14 cellular contexts compared by ENCODE assay signal in the genomic region with DNA sequence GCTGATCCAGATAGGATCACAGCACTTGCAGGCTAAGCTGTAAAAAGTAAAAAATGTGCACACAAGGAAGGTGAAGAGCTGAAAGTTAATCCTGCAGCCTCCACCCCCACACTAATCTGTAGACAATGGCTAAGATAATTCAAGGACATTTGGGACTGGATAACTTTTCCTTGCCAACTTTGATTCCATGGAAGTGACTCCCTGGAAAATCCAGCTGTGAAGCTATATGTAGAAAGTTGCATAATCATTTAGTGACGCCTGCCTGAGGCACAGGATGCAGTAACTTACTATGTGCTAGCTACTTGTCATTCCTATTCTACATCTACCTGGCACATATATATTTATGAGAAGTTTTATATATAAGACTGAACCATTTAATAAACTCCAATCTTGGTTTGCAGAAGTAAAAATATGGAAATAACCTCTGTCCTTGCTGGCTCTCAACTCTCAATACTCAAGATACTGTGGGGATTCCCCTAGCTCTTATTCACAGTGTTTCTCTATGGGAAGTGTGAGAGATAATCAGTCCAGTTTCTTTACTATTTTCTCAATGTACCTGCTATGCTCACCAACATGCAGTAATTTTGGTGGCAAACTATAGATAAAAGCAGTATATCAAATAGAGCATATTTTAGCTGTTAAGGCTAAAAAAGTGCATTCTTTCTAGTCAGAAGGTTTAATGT. TPM values are rescaled to one million over a fixed set of nuclear protein-coding genes. Genes with fewer than 3 reads are reported as not detected.
DNase-seq lines count a peak whose midpoint lies in the region; ATAC-seq lines count a peak whose summit lies in the region.
"Had no signal": no experiment of that assay in that cellular context is flagged by ENCODE, and none has a peak within 500 bp of the region (broad histone marks: within the 10 kb centered on the region; RNA-seq: fewer than 3 reads in every experiment).

No MANE protein-coding gene starts in this region.

- no peak for DNase-seq in activated CD4-positive, alpha-beta T cell treated with anti-CD3 and anti-CD28 coated beads, Interleukin-2, amount 10 ng/mL, durations not matched to agents 24 days and 14 days
- DNase-seq in activated CD4-positive, alpha-beta T cell treated with anti-CD3 and anti-CD28 coated beads for 48 hours = no peak
- no peak for DNase-seq in naive thymus-derived CD8-positive, alpha-beta T cell
- DNase-seq in stimulated activated effector memory CD8-positive, alpha-beta T cell treated with anti-CD3 and anti-CD28 coated beads, Interleukin-12 subunit alpha, Interleukin-12 subunit beta, amount 100 ng/mL, for 72 hours (ENCODE audit: low spot score in 2 of 2) = no peak
- no peak for DNase-seq in ureter (ENCODE audit: low spot score)
- no peak for DNase-seq in amygdala (lab: John Stamatoyannopoulos, UW)
- DNase-seq: GF-D8; NCI-H2171; stimulated activated CD4-positive, alpha-beta T cell treated with anti-CD3 and anti-CD28 coated beads, Interleukin-2, amount 100 ng/mL, for 48 hours; tibial artery had no signal

- no peaks in the 10 kb centered on the region for H3K27me3 Mint-ChIP-seq in activated CD4-positive, alpha-beta T cell treated with anti-CD3 and anti-CD28 coated beads, Interleukin-2, amount 10 ng/mL, durations not matched to agents 24 days and 14 days
- H3K27me3 Mint-ChIP-seq in activated naive CD8-positive, alpha-beta T cell = no peaks in the 10 kb centered on the region
- H3K27me3 Mint-ChIP-seq in naive thymus-derived CD8-positive, alpha-beta T cell = no peaks in the 10 kb centered on the region

- ATAC-seq in HG02759 (IDR thresholded peaks at IDR 0.05; ENCODE audit: unreplicated experiment) = peak; percentile 66
- ATAC-seq in naive thymus-derived CD8-positive, alpha-beta T cell = peak; percentile 30 to 41
- no peak for ATAC-seq in stimulated activated effector memory CD8-positive, alpha-beta T cell treated with anti-CD3 and anti-CD28 coated beads, Interleukin-12 subunit alpha, Interleukin-12 subunit beta, amount 100 ng/mL, for 72 hours

- intact Hi-C loops in activated CD4-positive, alpha-beta T cell treated with anti-CD3 and anti-CD28 coated beads, Interleukin-2, amount 10 ng/mL, durations not matched to agents 24 days and 14 days (cut with micrococcal nuclease) = loop anchor here (2.0 kb wide), 1 partner anchor 14 kb away; a partner anchor contains a TSS

- no peaks in the 10 kb centered on the region for H3K9me3 Mint-ChIP-seq in activated CD4-positive, alpha-beta T cell treated with anti-CD3 and anti-CD28 coated beads, Interleukin-2, amount 10 ng/mL, durations not matched to agents 24 days and 14 days
- H3K9me3 Mint-ChIP-seq in activated naive CD8-positive, alpha-beta T cell (ENCODE audit: low read depth) = no peaks in the 10 kb centered on the region
- H3K9me3 Mint-ChIP-seq in naive thymus-derived CD8-positive, alpha-beta T cell = no peaks in the 10 kb centered on the region
- no peaks in the 10 kb centered on the region for H3K9me3 Mint-ChIP-seq in stimulated activated effector memory CD8-positive, alpha-beta T cell treated with anti-CD3 and anti-CD28 coated beads, Interleukin-12 subunit alpha, Interleukin-12 subunit beta, amount 100 ng/mL, for 72 hours

- POLR2A ChIA-PET in naive thymus-derived CD8-positive, alpha-beta T cell (lab: Charles Lee) = interaction anchor here (0.8 to 2.8 kb wide), 6 partner anchors 10 to 37 kb away, joined by 3 to 22 read pairs (median 4); a partner anchor contains a TSS

- peak overlapping the region; percentile 4 for H3K4me3 Mint-ChIP-seq in activated CD4-positive, alpha-beta T cell treated with anti-CD3 and anti-CD28 coated beads, Interleukin-2, amount 10 ng/mL, durations not matched to agents 24 days and 14 days
- peak overlapping the region; percentile 62 for H3K4me3 Mint-ChIP-seq in activated naive CD8-positive, alpha-beta T cell
- H3K4me3 Mint-ChIP-seq in naive thymus-derived CD8-positive, alpha-beta T cell = peak overlapping the region in 8 of 10 donors; percentile 17 to 70 (median 48)
- no peak overlapping the region for H3K4me3 Mint-ChIP-seq in stimulated activated effector memory CD8-positive, alpha-beta T cell treated with anti-CD3 and anti-CD28 coated beads, Interleukin-12 subunit alpha, Interleukin-12 subunit beta, amount 100 ng/mL, for 72 hours

- H3K27ac Mint-ChIP-seq in activated CD4-positive, alpha-beta T cell treated with anti-CD3 and anti-CD28 coated beads, Interleukin-2, amount 10 ng/mL, durations not matched to agents 24 days and 14 days = no peak overlapping the region
- peak overlapping the region; percentile 79 for H3K27ac Mint-ChIP-seq in activated naive CD8-positive, alpha-beta T cell
- peak overlapping the region in 8 of 10 donors; percentile 4 to 83 (median 62) for H3K27ac Mint-ChIP-seq in naive thymus-derived CD8-positive, alpha-beta T cell
- no peak overlapping the region for H3K27ac Mint-ChIP-seq in stimulated activated effector memory CD8-positive, alpha-beta T cell treated with anti-CD3 and anti-CD28 coated beads, Interleukin-12 subunit alpha, Interleukin-12 subunit beta, amount 100 ng/mL, for 72 hours

- peaks cover 79% of the 10 kb centered on the region for H3K36me3 Mint-ChIP-seq in activated CD4-positive, alpha-beta T cell treated with anti-CD3 and anti-CD28 coated beads, Interleukin-2, amount 10 ng/mL, durations not matched to agents 24 days and 14 days (ENCODE audit: low read depth)
- peaks cover 38% of the 10 kb centered on the region for H3K36me3 Mint-ChIP-seq in activated naive CD8-positive, alpha-beta T cell
- H3K36me3 Mint-ChIP-seq in naive thymus-derived CD8-positive, alpha-beta T cell = peaks cover 41 to 94% (median 68%) of the 10 kb centered on the region in 3 donors
- peaks cover 100% of the 10 kb centered on the region for H3K36me3 Mint-ChIP-seq in stimulated activated effector memory CD8-positive, alpha-beta T cell treated with anti-CD3 and anti-CD28 coated beads, Interleukin-12 subunit alpha, Interleukin-12 subunit beta, amount 100 ng/mL, for 72 hours

- peaks cover 55% of the 10 kb centered on the region for H3K4me1 Mint-ChIP-seq in activated CD4-positive, alpha-beta T cell treated with anti-CD3 and anti-CD28 coated beads, Interleukin-2, amount 10 ng/mL, durations not matched to agents 24 days and 14 days
- H3K4me1 Mint-ChIP-seq in activated naive CD8-positive, alpha-beta T cell (ENCODE audit: low read depth) = peaks cover 88% of the 10 kb centered on the region
- peaks cover 44 to 84% (median 80%) of the 10 kb centered on the region in 4 donors for H3K4me1 Mint-ChIP-seq in naive thymus-derived CD8-positive, alpha-beta T cell
- H3K4me1 Mint-ChIP-seq in stimulated activated effector memory CD8-positive, alpha-beta T cell treated with anti-CD3 and anti-CD28 coated beads, Interleukin-12 subunit alpha, Interleukin-12 subunit beta, amount 100 ng/mL, for 72 hours = peaks cover 19% of the 10 kb centered on the region

RNA-seq across cellular contexts. Expression of a gene that starts 14.8 kb away (rescaled TPM):
- 1,574 and 1,607 TPM in 2 replicates for total RNA-seq in activated CD4-positive, alpha-beta T cell treated with anti-CD3 and anti-CD28 coated beads, Interleukin-2, amount 10 ng/mL, durations not matched to agents 24 days and 14 days
- 1,000 to 10,000 TPM; 1,266 to 1,370 TPM for total RNA-seq in naive thymus-derived CD8-positive, alpha-beta T cell
- polyA plus RNA-seq in naive thymus-derived CD8-positive, alpha-beta T cell = 1,000 to 10,000 TPM; 1,691 to 2,368 (median 2,237) TPM
- total RNA-seq in ureter = 614 TPM

RNA-seq across cellular contexts. Expression of a gene that starts 38.2 kb away (rescaled TPM):
- 0.17 TPM in 1 of 2 replicates, not detected in the other for total RNA-seq in activated CD4-positive, alpha-beta T cell treated with anti-CD3 and anti-CD28 coated beads, Interleukin-2, amount 10 ng/mL, durations not matched to agents 24 days and 14 days
- total RNA-seq in naive thymus-derived CD8-positive, alpha-beta T cell = under 1 TPM in 1 of 2 experiments, not detected in 1; 0.31 TPM
- polyA plus RNA-seq in naive thymus-derived CD8-positive, alpha-beta T cell = not detected
- 0.16 TPM for total RNA-seq in ureter
- total RNA-seq: HT1080, SK-MEL-5 had no signal

Comparison
In these comparisons a context has a peak if more than half of its experiments do, and no peak if none do; other contexts are left out.
1. H3K27ac Mint-ChIP-seq: peak in activated naive CD8-positive, alpha-beta T cell (single experiment) and naive thymus-derived CD8-positive, alpha-beta T cell (8 of 10); none in activated CD4-positive, alpha-beta T cell treated with anti-CD3 and anti-CD28 coated beads, Interleukin-2, amount 10 ng/mL, durations not matched to agents 24 days and 14 days (single experiment) and stimulated activated effector memory CD8-positive, alpha-beta T cell treated with anti-CD3 and anti-CD28 coated beads, Interleukin-12 subunit alpha, Interleukin-12 subunit beta, amount 100 ng/mL, for 72 hours (single experiment).